1 cellular context compared by ENCODE assay signal in the genomic region with DNA sequence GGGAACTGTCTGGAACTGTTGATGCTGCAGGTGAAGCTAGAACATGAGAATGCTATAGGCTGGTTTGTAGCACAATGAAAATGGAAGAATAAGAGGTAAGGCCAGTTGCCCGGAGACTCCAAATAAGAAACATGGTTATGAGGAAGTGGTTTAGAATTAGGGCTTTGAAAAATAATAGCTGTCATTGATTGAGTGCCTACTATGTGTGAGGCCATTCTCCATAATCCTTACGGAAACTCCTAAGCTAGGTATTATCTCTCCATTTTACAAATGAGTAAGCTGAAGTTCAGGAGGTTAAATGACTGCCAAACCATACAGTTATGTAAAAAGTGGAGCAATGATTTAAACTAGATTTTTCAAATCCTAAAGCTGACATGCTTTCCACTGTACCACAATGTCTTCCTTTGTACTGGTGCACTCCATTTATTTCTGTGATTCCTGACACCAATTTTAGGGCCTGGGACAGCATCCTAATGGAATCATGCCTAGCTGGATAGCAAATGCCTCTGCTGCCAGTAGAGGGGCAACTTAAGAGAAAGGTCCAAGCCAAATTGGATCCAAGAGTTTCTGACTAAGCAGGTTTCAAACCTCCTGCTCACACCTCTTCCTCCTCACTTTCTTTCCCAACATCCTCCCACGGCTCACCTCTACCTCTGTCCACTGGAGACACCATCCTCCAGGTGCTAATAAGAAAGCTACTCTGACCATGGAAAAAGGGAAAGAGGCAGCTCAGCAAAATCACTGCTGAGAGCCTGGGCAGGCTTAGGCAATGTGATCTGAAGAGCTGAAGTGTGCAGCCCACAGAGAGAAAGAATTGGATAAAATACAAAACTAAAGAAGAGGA.
TF ChIP-seq lines count a peak whose summit lies in the region.

No MANE protein-coding gene starts in this region.

TF ChIP-seq in WTC11, 78 proteins besides CTCF, POLR2A, EP300 and RAD21 (continued from another document):
- TF ChIP-seq, protein P1, sequence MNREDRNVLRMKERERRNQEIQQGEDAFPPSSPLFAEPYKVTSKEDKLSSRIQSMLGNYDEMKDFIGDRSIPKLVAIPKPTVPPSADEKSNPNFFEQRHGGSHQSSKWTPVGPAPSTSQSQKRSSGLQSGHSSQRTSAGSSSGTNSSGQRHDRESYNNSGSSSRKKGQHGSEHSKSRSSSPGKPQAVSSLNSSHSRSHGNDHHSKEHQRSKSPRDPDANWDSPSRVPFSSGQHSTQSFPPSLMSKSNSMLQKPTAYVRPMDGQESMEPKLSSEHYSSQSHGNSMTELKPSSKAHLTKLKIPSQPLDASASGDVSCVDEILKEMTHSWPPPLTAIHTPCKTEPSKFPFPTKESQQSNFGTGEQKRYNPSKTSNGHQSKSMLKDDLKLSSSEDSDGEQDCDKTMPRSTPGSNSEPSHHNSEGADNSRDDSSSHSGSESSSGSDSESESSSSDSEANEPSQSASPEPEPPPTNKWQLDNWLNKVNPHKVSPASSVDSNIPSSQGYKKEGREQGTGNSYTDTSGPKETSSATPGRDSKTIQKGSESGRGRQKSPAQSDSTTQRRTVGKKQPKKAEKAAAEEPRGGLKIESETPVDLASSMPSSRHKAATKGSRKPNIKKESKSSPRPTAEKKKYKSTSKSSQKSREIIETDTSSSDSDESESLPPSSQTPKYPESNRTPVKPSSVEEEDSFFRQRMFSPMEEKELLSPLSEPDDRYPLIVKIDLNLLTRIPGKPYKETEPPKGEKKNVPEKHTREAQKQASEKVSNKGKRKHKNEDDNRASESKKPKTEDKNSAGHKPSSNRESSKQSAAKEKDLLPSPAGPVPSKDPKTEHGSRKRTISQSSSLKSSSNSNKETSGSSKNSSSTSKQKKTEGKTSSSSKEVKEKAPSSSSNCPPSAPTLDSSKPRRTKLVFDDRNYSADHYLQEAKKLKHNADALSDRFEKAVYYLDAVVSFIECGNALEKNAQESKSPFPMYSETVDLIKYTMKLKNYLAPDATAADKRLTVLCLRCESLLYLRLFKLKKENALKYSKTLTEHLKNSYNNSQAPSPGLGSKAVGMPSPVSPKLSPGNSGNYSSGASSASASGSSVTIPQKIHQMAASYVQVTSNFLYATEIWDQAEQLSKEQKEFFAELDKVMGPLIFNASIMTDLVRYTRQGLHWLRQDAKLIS (CRISPR knock-in tag; IDR thresholded peaks at IDR 0.05; ENCODE audit: borderline replicate concordance): no peak
- TF ChIP-seq ZNF232 (CRISPR knock-in tag; IDR thresholded peaks at IDR 0.05) (no peak), TP53 (CRISPR knock-in tag; IDR thresholded peaks at IDR 0.05) (no peak), IRF2 (CRISPR knock-in tag; IDR thresholded peaks at IDR 0.05; ENCODE audit: borderline replicate concordance, low read depth) (no peak), RELA (CRISPR knock-in tag; IDR thresholded peaks at IDR 0.05; ENCODE audit: borderline replicate concordance) (no peak), ETV6 (CRISPR knock-in tag; IDR thresholded peaks at IDR 0.05) (no peak)
- TF ChIP-seq, protein P2, sequence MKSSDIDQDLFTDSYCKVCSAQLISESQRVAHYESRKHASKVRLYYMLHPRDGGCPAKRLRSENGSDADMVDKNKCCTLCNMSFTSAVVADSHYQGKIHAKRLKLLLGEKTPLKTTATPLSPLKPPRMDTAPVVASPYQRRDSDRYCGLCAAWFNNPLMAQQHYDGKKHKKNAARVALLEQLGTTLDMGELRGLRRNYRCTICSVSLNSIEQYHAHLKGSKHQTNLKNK (CRISPR knock-in tag; IDR thresholded peaks at IDR 0.05): no peak
